In genomic region chr13:111664696-111665095, GRCh38 we compare ENCODE assay signal across 22 cellular contexts.
"Had no signal": no experiment of that assay in that cellular context is flagged by ENCODE, and none has a peak within 500 bp of the region (broad histone marks: within the 10 kb centered on the region; RNA-seq: fewer than 3 reads in every experiment).

No MANE protein-coding gene starts in this region.

- H3K4me3 Mint-ChIP-seq: activated CD8-positive, alpha-beta memory T cell treated with anti-CD3 and anti-CD28 coated beads, Interleukin-2, amount 10 ng/mL, durations not matched to agents 7 days and 5 days; activated naive CD4-positive, alpha-beta T cell treated with anti-CD3 and anti-CD28 coated beads, Interleukin-2, amount 10 ng/mL, durations not matched to agents 7 days and 5 days; activated naive CD8-positive, alpha-beta T cell treated with anti-CD3 and anti-CD28 coated beads for 36 hours; activated T-cell treated with anti-CD3 and anti-CD28 coated beads, Interleukin-2, amount 50 U/mL, for 24 hours had no signal

- DNase-seq: activated CD4-positive, alpha-beta T cell treated with anti-CD3 and anti-CD28 coated beads for 4 hours; activated CD4-positive, alpha-beta T cell treated with anti-CD3 and anti-CD28 coated beads, Interleukin-2, amount 50 U/mL, for 48 hours; activated CD8-positive, alpha-beta memory T cell treated with anti-CD3 and anti-CD28 coated beads, Interleukin-2, amount 10 ng/mL, durations not matched to agents 7 days and 5 days; activated gamma-delta T cell treated with Interleukin-2 at 50 U/mL for 16 hours; activated naive CD4-positive, alpha-beta T cell treated with anti-CD3 and anti-CD28 coated beads, Interleukin-2, amount 10 ng/mL, durations not matched to agents 7 days and 5 days; activated naive CD8-positive, alpha-beta T cell treated with anti-CD3 and anti-CD28 coated beads for 36 hours; activated T-cell treated with anti-CD3 and anti-CD28 coated beads, Interleukin-2, amount 50 U/mL, for 24 hours; Kasumi-1; KBM-7; NCI-H1105 treated with DMSO at 0.1 percent for 48 hours; NCI-H1436 treated with DMSO at 0.1 percent for 48 hours; NCI-H187; NCI-H2081; NCI-H446; NCI-H524; SHP77; SW 1271 had no signal

- H3K4me1 ChIP-seq: Peyer's patch, SJSA1 had no signal

- H3K4me1 Mint-ChIP-seq: activated CD8-positive, alpha-beta memory T cell treated with anti-CD3 and anti-CD28 coated beads, Interleukin-2, amount 10 ng/mL, durations not matched to agents 7 days and 5 days; activated naive CD4-positive, alpha-beta T cell treated with anti-CD3 and anti-CD28 coated beads, Interleukin-2, amount 10 ng/mL, durations not matched to agents 7 days and 5 days; activated naive CD8-positive, alpha-beta T cell treated with anti-CD3 and anti-CD28 coated beads for 36 hours had no signal

- H3K9me3 Mint-ChIP-seq: activated naive CD4-positive, alpha-beta T cell treated with anti-CD3 and anti-CD28 coated beads, Interleukin-2, amount 10 ng/mL, durations not matched to agents 7 days and 5 days; activated naive CD8-positive, alpha-beta T cell treated with anti-CD3 and anti-CD28 coated beads for 36 hours; activated T-cell treated with anti-CD3 and anti-CD28 coated beads, Interleukin-2, amount 50 U/mL, for 24 hours had no signal

- H3K9me3 ChIP-seq: Peyer's patch had no signal

- H3K36me3 Mint-ChIP-seq: activated CD8-positive, alpha-beta memory T cell treated with anti-CD3 and anti-CD28 coated beads, Interleukin-2, amount 10 ng/mL, durations not matched to agents 7 days and 5 days; activated naive CD4-positive, alpha-beta T cell treated with anti-CD3 and anti-CD28 coated beads, Interleukin-2, amount 10 ng/mL, durations not matched to agents 7 days and 5 days; activated naive CD8-positive, alpha-beta T cell treated with anti-CD3 and anti-CD28 coated beads for 36 hours had no signal

- ATAC-seq: activated CD4-positive, CD25-positive, alpha-beta regulatory T cell treated with anti-CD3 and anti-CD28 coated beads, Interleukin-2, amount 50 U/mL, for 24 hours; activated CD8-positive, alpha-beta memory T cell treated with anti-CD3 and anti-CD28 coated beads, Interleukin-2, amount 10 ng/mL, durations not matched to agents 7 days and 5 days; SK-N-SH treated with all-trans-retinoic acid at 6 μM for 48 hours had no signal

- H3K27ac ChIP-seq: Peyer's patch, RWPE1, SJSA1 had no signal

- H3K27me3 Mint-ChIP-seq: activated CD8-positive, alpha-beta memory T cell treated with anti-CD3 and anti-CD28 coated beads, Interleukin-2, amount 10 ng/mL, durations not matched to agents 7 days and 5 days; activated naive CD4-positive, alpha-beta T cell treated with anti-CD3 and anti-CD28 coated beads, Interleukin-2, amount 10 ng/mL, durations not matched to agents 7 days and 5 days had no signal

- H3K27ac Mint-ChIP-seq: activated CD8-positive, alpha-beta memory T cell treated with anti-CD3 and anti-CD28 coated beads, Interleukin-2, amount 10 ng/mL, durations not matched to agents 7 days and 5 days; activated naive CD4-positive, alpha-beta T cell treated with anti-CD3 and anti-CD28 coated beads, Interleukin-2, amount 10 ng/mL, durations not matched to agents 7 days and 5 days; activated naive CD8-positive, alpha-beta T cell treated with anti-CD3 and anti-CD28 coated beads for 36 hours; activated T-cell treated with anti-CD3 and anti-CD28 coated beads, Interleukin-2, amount 50 U/mL, for 24 hours had no signal

- H3K27me3 ChIP-seq: Peyer's patch had no signal
